ENCODE assay signal across 1 cellular context in genomic region chr11:28072321-28072720, GRCh38.
TF ChIP-seq lines count a peak whose summit lies in the region.

No MANE protein-coding gene starts in this region.

TF ChIP-seq in HCT116, 20 proteins besides CTCF, POLR2A, EP300 and RAD21:
- TF ChIP-seq CBX3 (IDR thresholded peaks at IDR 0.05; ENCODE audit: low read depth) (no peak), EZH2 (IDR thresholded peaks at IDR 0.05) (no peak), TCF7L2 (IDR thresholded peaks at IDR 0.05; ENCODE audit: borderline replicate concordance, extremely low read depth, insufficient read depth, insufficient read length) (no peak), ELF1 (IDR thresholded peaks at IDR 0.05; ENCODE audit: borderline replicate concordance, low read depth) (no peak), JUND (IDR thresholded peaks at IDR 0.05) (no peak), SRF (IDR thresholded peaks at IDR 0.05; ENCODE audit: low read depth) (no peak), EGR1 (IDR thresholded peaks at IDR 0.05; ENCODE audit: low read depth) (no peak), SIN3A (IDR thresholded peaks at IDR 0.05; ENCODE audit: low read depth) (no peak), MAX (IDR thresholded peaks at IDR 0.05) (no peak), YY1 (IDR thresholded peaks at IDR 0.05; ENCODE audit: extremely low read depth, insufficient replicate concordance, low read depth, low read length) (no peak), ZFX (IDR thresholded peaks at IDR 0.05) (no peak), ATF3 (IDR thresholded peaks at IDR 0.05) (no peak), FOSL1 (IDR thresholded peaks at IDR 0.05; ENCODE audit: low read depth) (no peak)
